In genomic region chr5:126455264-126455663, GRCh38 we compare ENCODE assay signal across 17 cellular contexts.
"Had no signal": no experiment of that assay in that cellular context is flagged by ENCODE, and none has a peak within 500 bp of the region (broad histone marks: within the 10 kb centered on the region; RNA-seq: fewer than 3 reads in every experiment).

No MANE protein-coding gene starts in this region.

- H3K27ac ChIP-seq: sigmoid colon, thoracic aorta had no signal

- H3K4me3 Mint-ChIP-seq: activated CD8-positive, alpha-beta memory T cell treated with anti-CD3 and anti-CD28 coated beads, Interleukin-2, amount 10 ng/mL, durations not matched to agents 7 days and 5 days; activated naive CD8-positive, alpha-beta T cell treated with anti-CD3 and anti-CD28 coated beads for 36 hours; activated T-cell treated with anti-CD3 and anti-CD28 coated beads, Interleukin-2, amount 50 U/mL, for 4 hours; naive thymus-derived CD8-positive, alpha-beta T cell; stimulated activated naive CD8-positive, alpha-beta T cell treated with anti-CD3 and anti-CD28 coated beads, Interleukin-15, Interleukin-2, amounts not matched to agents 100 ng/mL and 50 ng/mL, for 24 hours; T-helper 2 cell treated with Interferon-gamma antibody and Interleukin-4, amounts not matched to agents 5 μg/mL and 100 μg/mL, for 36 hours had no signal

- H3K9me3 Mint-ChIP-seq: activated T-cell treated with anti-CD3 and anti-CD28 coated beads, Interleukin-2, amount 50 U/mL, for 4 hours; naive thymus-derived CD8-positive, alpha-beta T cell; stimulated activated naive CD8-positive, alpha-beta T cell treated with anti-CD3 and anti-CD28 coated beads, Interleukin-15, Interleukin-2, amounts not matched to agents 100 ng/mL and 50 ng/mL, for 24 hours; T-helper 2 cell treated with Interferon-gamma antibody and Interleukin-4, amounts not matched to agents 5 μg/mL and 100 μg/mL, for 36 hours had no signal

- H3K27me3 Mint-ChIP-seq: activated CD8-positive, alpha-beta memory T cell treated with anti-CD3 and anti-CD28 coated beads, Interleukin-2, amount 10 ng/mL, durations not matched to agents 7 days and 5 days; activated naive CD8-positive, alpha-beta T cell treated with anti-CD3 and anti-CD28 coated beads for 36 hours; naive thymus-derived CD8-positive, alpha-beta T cell; stimulated activated naive CD8-positive, alpha-beta T cell treated with anti-CD3 and anti-CD28 coated beads, Interleukin-15, Interleukin-2, amounts not matched to agents 100 ng/mL and 50 ng/mL, for 24 hours had no signal

- H3K4me3 ChIP-seq: lung, sigmoid colon, thoracic aorta had no signal

- DNase-seq: activated CD4-positive, alpha-beta T cell treated with anti-CD3 and anti-CD28 coated beads for 1 hour; activated CD4-positive, alpha-beta T cell treated with anti-CD3 and anti-CD28 coated beads, Interleukin-2, amount 50 U/mL, for 48 hours; activated CD8-positive, alpha-beta memory T cell treated with anti-CD3 and anti-CD28 coated beads, Interleukin-2, amount 10 ng/mL, durations not matched to agents 7 days and 5 days; activated effector memory CD4-positive, alpha-beta T cell treated with anti-CD3 and anti-CD28 coated beads, Interleukin-2, amount 50 U/mL, for 16 hours; activated naive CD8-positive, alpha-beta T cell treated with anti-CD3 and anti-CD28 coated beads for 36 hours; activated T-cell treated with anti-CD3 and anti-CD28 coated beads, Interleukin-2, amount 50 U/mL, for 4 hours; effector CD4-positive, alpha-beta T cell; hippocampal formation; kidney glomerular epithelial cell; naive thymus-derived CD8-positive, alpha-beta T cell; sigmoid colon; stimulated activated CD4-positive, alpha-beta T cell treated with anti-CD3 and anti-CD28 coated beads, Interleukin-4, amount 100 ng/mL, for 1 hour; SW 1271 had no signal

- H3K27ac Mint-ChIP-seq: activated CD8-positive, alpha-beta memory T cell treated with anti-CD3 and anti-CD28 coated beads, Interleukin-2, amount 10 ng/mL, durations not matched to agents 7 days and 5 days; activated naive CD8-positive, alpha-beta T cell treated with anti-CD3 and anti-CD28 coated beads for 36 hours; stimulated activated naive CD8-positive, alpha-beta T cell treated with anti-CD3 and anti-CD28 coated beads, Interleukin-15, Interleukin-2, amounts not matched to agents 100 ng/mL and 50 ng/mL, for 24 hours; T-helper 2 cell treated with Interferon-gamma antibody and Interleukin-4, amounts not matched to agents 5 μg/mL and 100 μg/mL, for 36 hours had no signal

- ATAC-seq: activated CD8-positive, alpha-beta memory T cell treated with anti-CD3 and anti-CD28 coated beads, Interleukin-2, amount 10 ng/mL, durations not matched to agents 7 days and 5 days; activated T-cell treated with anti-CD3 and anti-CD28 coated beads, Interleukin-2, amount 50 U/mL, for 4 hours; naive thymus-derived CD8-positive, alpha-beta T cell had no signal
